Comparison of ENCODE assay signal across 9 cellular contexts in the genomic region with DNA sequence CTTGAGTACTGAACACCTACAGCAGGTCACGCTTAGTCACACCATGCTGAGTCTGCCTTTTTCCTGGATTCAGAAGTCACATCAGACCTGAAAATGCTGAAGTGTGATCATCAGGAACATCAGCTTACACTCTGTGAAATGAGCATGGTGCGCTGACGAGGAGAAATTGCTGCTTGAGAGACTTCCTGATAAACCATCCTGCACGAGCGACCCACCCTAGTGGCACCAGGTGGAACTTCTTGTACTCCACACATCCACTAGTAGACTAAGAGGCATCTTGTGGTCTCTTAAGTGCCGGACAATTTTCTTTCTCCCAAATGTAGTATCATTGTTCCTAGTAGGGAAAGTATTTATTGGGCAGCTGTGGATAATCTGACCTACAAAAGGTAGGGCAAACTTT. TPM values are rescaled to one million over a fixed set of nuclear protein-coding genes. Genes with fewer than 3 reads are reported as not detected.
A peak's percentile ranks its signal among the peaks of the same experiment; 100 is the strongest.
DNase-seq lines count a peak whose midpoint lies in the region; ATAC-seq and TF ChIP-seq lines count a peak whose summit lies in the region.
"Had no signal": no experiment of that assay in that cellular context is flagged by ENCODE, and none has a peak within 500 bp of the region (broad histone marks: within the 10 kb centered on the region; RNA-seq: fewer than 3 reads in every experiment).

No MANE protein-coding gene starts in this region.

- H3K4me1 Mint-ChIP-seq in activated T-cell treated with anti-CD3 and anti-CD28 coated beads, Interleukin-2, amount 50 U/mL, for 24 hours (ENCODE audit: low read depth), result peaks cover 2% of the 10 kb centered on the region
- H3K4me1 Mint-ChIP-seq in nephron, result peaks cover 13% of the 10 kb centered on the region

- H4K20me1 ChIP-seq in mammary epithelial cell (ENCODE audit: insufficient read depth, low read length), result no peaks in the 10 kb centered on the region

- BruUV-seq in mammary epithelial cell (replicated peaks; lab: Mats Ljungman, UMichigan), result no TSS peak

- no peak for DNase-seq in activated T-cell treated with anti-CD3 and anti-CD28 coated beads, Interleukin-2, amount 50 U/mL, for 24 hours
- DNase-seq in activated T-cell treated with anti-CD3 and anti-CD28 coated beads, Interleukin-2, amount 50 U/mL, for 1 hour, result no peak
- DNase-seq in LNCaP clone FGC (ENCODE audit: low read depth) (no peak), mammary epithelial cell (no peak), NCI-H345 treated with DMSO at 0.1 percent for 48 hours (lab: John Stamatoyannopoulos, UW; ENCODE audit: unreplicated experiment) (no peak), inferior parietal cortex (ENCODE audit: extremely low spot score) (no peak)
- DNase-seq: activated T-cell treated with anti-CD3 and anti-CD28 coated beads, Interleukin-2, amount 50 U/mL, for 72 hours had no signal

- WGBS in mammary epithelial cell (ENCODE audit: low coverage, missing lambda C conversion rate), result 90% methylated on average over 6 of the region's 6 CpGs

- no peak overlapping the region for H3K4me3 Mint-ChIP-seq in activated T-cell treated with anti-CD3 and anti-CD28 coated beads, Interleukin-2, amount 50 U/mL, for 24 hours
- H3K4me3 Mint-ChIP-seq in nephron, result no peak overlapping the region
- H3K4me3 Mint-ChIP-seq: activated T-cell treated with anti-CD3 and anti-CD28 coated beads, Interleukin-2, amount 50 U/mL, for 72 hours had no signal

- no peaks in the 10 kb centered on the region for H3K4me1 ChIP-seq in mammary epithelial cell (ENCODE audit: insufficient read depth, low read length)

- no peak overlapping the region for H3K27ac ChIP-seq in mammary epithelial cell (ENCODE audit: insufficient read depth, low read depth, low read length)

- in situ Hi-C loops in mammary epithelial cell (cut with MboI; ENCODE audit: low sequenced_read_pairs in 2 of 2), result loop anchor here in 1 of 2 donors (10.0 kb wide), 1 partner anchor 180 kb away; no protein-coding TSS in a partner anchor

- H2AFZ ChIP-seq in mammary epithelial cell (ENCODE audit: low read depth, low read length), result no peak overlapping the region

- H3K36me3 Mint-ChIP-seq in activated T-cell treated with anti-CD3 and anti-CD28 coated beads, Interleukin-2, amount 50 U/mL, for 24 hours (ENCODE audit: low read depth), result peaks cover 97% of the 10 kb centered on the region
- H3K36me3 Mint-ChIP-seq in nephron (ENCODE audit: low read depth), result peaks cover 72% of the 10 kb centered on the region

- peaks cover 43% of the 10 kb centered on the region for H3K36me3 ChIP-seq in mammary epithelial cell (ENCODE audit: insufficient read depth, low read length)

- peak; percentile 45 for TF ChIP-seq CTCF in LNCaP clone FGC (IDR thresholded peaks at IDR 0.05; ENCODE audit: control insufficient read depth, extremely low read depth, insufficient read depth)
- TF ChIP-seq CTCF in mammary epithelial cell (conservative IDR thresholded peaks at IDR 0.05 in 1 of 2, IDR thresholded peaks at IDR 0.05 in 1 of 2; ENCODE audit: extremely low read depth in 1 of 2, insufficient read depth in 1 of 2, low read depth in 1 of 2, low read length in 2 of 2), result peak; percentile 45 to 54
- peak; percentile 47 to 56 (median 55) for TF ChIP-seq CTCF in nephron (IDR thresholded peaks at IDR 0.05; ENCODE audit: unreplicated experiment in 3 of 3)

- intact Hi-C loops in mammary epithelial cell (cut with micrococcal nuclease), result loop anchor here (5.0 to 10.0 kb wide), 2 partner anchors 102 to 560 kb away; a partner anchor contains a TSS

- H3K4me3 ChIP-seq in LNCaP clone FGC (ENCODE audit: low read depth, low read length), result no peak overlapping the region
- H3K4me3 ChIP-seq in mammary epithelial cell (replicated peaks in 1 of 3; ENCODE audit: insufficient read depth in 1 of 3, low read depth in 2 of 3, low read length in 3 of 3), result no peak overlapping the region

- H3K9me3 ChIP-seq in mammary epithelial cell (replicated peaks; ENCODE audit: insufficient read depth, low read length), result no peaks in the 10 kb centered on the region

- ATAC-seq in GM18511 (IDR thresholded peaks at IDR 0.05; ENCODE audit: unreplicated experiment), result no peak

- no peaks in the 10 kb centered on the region for H3K27me3 ChIP-seq in mammary epithelial cell (ENCODE audit: insufficient read depth, low read length)

- dilution Hi-C loops in mammary epithelial cell (cut with HindIII; ENCODE audit: low sequenced_read_pairs), result loop anchor here (25.0 kb wide), 1 partner anchor 568 kb away; no protein-coding TSS in a partner anchor

- no peak overlapping the region for H3K9ac ChIP-seq in mammary epithelial cell (ENCODE audit: insufficient read depth, low read length)

- CTCF ChIA-PET in mammary epithelial cell (lab: Charles Lee; ENCODE audit: low non-redundant PET), result no interaction called here

- no peaks in the 10 kb centered on the region for H3K79me2 ChIP-seq in mammary epithelial cell (ENCODE audit: insufficient read depth, low read length)

- H3K27me3 Mint-ChIP-seq in activated T-cell treated with anti-CD3 and anti-CD28 coated beads, Interleukin-2, amount 50 U/mL, for 24 hours, result no peaks in the 10 kb centered on the region
- no peaks in the 10 kb centered on the region for H3K27me3 Mint-ChIP-seq in nephron (ENCODE audit: low read depth)

- H3K9me3 Mint-ChIP-seq in activated T-cell treated with anti-CD3 and anti-CD28 coated beads, Interleukin-2, amount 50 U/mL, for 24 hours, result no peaks in the 10 kb centered on the region
- H3K9me3 Mint-ChIP-seq in nephron, result no peaks in the 10 kb centered on the region
- H3K9me3 Mint-ChIP-seq: activated T-cell treated with anti-CD3 and anti-CD28 coated beads, Interleukin-2, amount 50 U/mL, for 72 hours had no signal

- peak overlapping the region; percentile 68 for H3K27ac Mint-ChIP-seq in activated T-cell treated with anti-CD3 and anti-CD28 coated beads, Interleukin-2, amount 50 U/mL, for 24 hours
- H3K27ac Mint-ChIP-seq in nephron, result peak overlapping the region in 1 of 3 experiments; percentile 5
- H3K27ac Mint-ChIP-seq: activated T-cell treated with anti-CD3 and anti-CD28 coated beads, Interleukin-2, amount 50 U/mL, for 72 hours had no signal

- no peak overlapping the region for H3K4me2 ChIP-seq in mammary epithelial cell (ENCODE audit: insufficient read depth, low read depth, low read length)

RNA-seq across cellular contexts. Expression of a gene that starts 51.8 kb away (rescaled TPM):
- total RNA-seq in mammary epithelial cell, result not detected
- polyA plus RNA-seq in mammary epithelial cell, result not detected
- not detected for polyA minus RNA-seq in mammary epithelial cell
- total RNA-seq: activated T-cell treated with anti-CD3 and anti-CD28 coated beads, Interleukin-2, amount 50 U/mL, for 72 hours had no signal
